19 cellular contexts compared by ENCODE assay signal in genomic region chr7:144256112-144256511, GRCh38. TPM values are rescaled to one million over a fixed set of nuclear protein-coding genes. Genes with fewer than 3 reads are reported as not detected.
A peak's percentile ranks its signal among the peaks of the same experiment; 100 is the strongest.
DNase-seq lines count a peak whose midpoint lies in the region; ATAC-seq and TF ChIP-seq lines count a peak whose summit lies in the region.
"Had no signal": no experiment of that assay in that cellular context is flagged by ENCODE, and none has a peak within 500 bp of the region (broad histone marks: within the 10 kb centered on the region; RNA-seq: fewer than 3 reads in every experiment).

No MANE protein-coding gene starts in this region.

- no peaks in the 10 kb centered on the region for H3K9me3 Mint-ChIP-seq in neural progenitor cell
- H3K9me3 Mint-ChIP-seq: CD4-positive, CD25-positive, alpha-beta regulatory T cell; effector memory CD8-positive, alpha-beta T cell; naive thymus-derived CD4-positive, alpha-beta T cell had no signal

- no peak for TF ChIP-seq EP300 in tibial nerve (IDR thresholded peaks at IDR 0.05)

- no peaks in the 10 kb centered on the region for H3K9me2 ChIP-seq in PC-9 (ENCODE audit: insufficient read depth)

- no peak overlapping the region for H3K4me3 Mint-ChIP-seq in neural progenitor cell
- H3K4me3 Mint-ChIP-seq: CD4-positive, CD25-positive, alpha-beta regulatory T cell; effector memory CD8-positive, alpha-beta T cell; naive thymus-derived CD4-positive, alpha-beta T cell had no signal

- H3F3A ChIP-seq in PC-9 (ENCODE audit: insufficient read depth, low read depth) = no peaks in the 10 kb centered on the region
- H3F3A ChIP-seq in neural progenitor cell (ENCODE audit: low read depth) = no peaks in the 10 kb centered on the region

- H3K79me2 ChIP-seq in PC-9 (ENCODE audit: low read depth) = no peaks in the 10 kb centered on the region
- no peaks in the 10 kb centered on the region for H3K79me2 ChIP-seq in neural progenitor cell (ENCODE audit: low read depth)

- H3K27me3 ChIP-seq in PC-9 (ENCODE audit: insufficient read depth, low read depth) = no peaks in the 10 kb centered on the region
- no peaks in the 10 kb centered on the region for H3K27me3 ChIP-seq in neural progenitor cell
- H3K27me3 ChIP-seq in tibial nerve = no peaks in the 10 kb centered on the region
- H3K27me3 ChIP-seq: brain microvascular endothelial cell, testis had no signal

- H3K9me3 ChIP-seq in PC-9 (ENCODE audit: insufficient read depth, low read depth) (no peaks in the 10 kb centered on the region), neural progenitor cell (ENCODE audit: low read depth) (no peaks in the 10 kb centered on the region), tibial nerve (no peaks in the 10 kb centered on the region)
- H3K9me3 ChIP-seq: SJCRH30, testis had no signal

- H3K27me3 Mint-ChIP-seq in neural progenitor cell (ENCODE audit: insufficient read depth, low read depth) = no peaks in the 10 kb centered on the region
- H3K27me3 Mint-ChIP-seq: CD4-positive, CD25-positive, alpha-beta regulatory T cell; effector memory CD8-positive, alpha-beta T cell; naive thymus-derived CD4-positive, alpha-beta T cell had no signal

- peak; percentile 55 for ATAC-seq in esophagus mucosa
- no peak for ATAC-seq in HG02981 (IDR thresholded peaks at IDR 0.05; ENCODE audit: unreplicated experiment)
- ATAC-seq: effector memory CD8-positive, alpha-beta T cell; left lobe of liver; naive thymus-derived CD4-positive, alpha-beta T cell had no signal

- BruUV-seq in PC-9 (replicated peaks; lab: Mats Ljungman, UMichigan) = no TSS peak

- no peak for TF ChIP-seq POLR2A in tibial nerve (IDR thresholded peaks at IDR 0.05)

- H2AFZ ChIP-seq in PC-9 (peak overlapping the region; percentile 75), neural progenitor cell (replicated peaks) (no peak overlapping the region)

- peak overlapping the region; percentile 48 for H3K4me2 ChIP-seq in PC-9
- H3K4me2 ChIP-seq in neural progenitor cell = no peak overlapping the region

- H3K9ac ChIP-seq in neural progenitor cell = no peak overlapping the region

- POLR2A ChIA-PET in PC-9 (lab: Charles Lee; ENCODE audit: unreplicated experiment) = no interaction called here

- peak; percentile 9 for DNase-seq in H4 (ENCODE audit: low spot score)
- DNase-seq in PC-9 = peak; percentile 25 to 50
- peak; percentile 1 for DNase-seq in neural progenitor cell (ENCODE audit: low spot score)
- DNase-seq in LoVo (ENCODE audit: low spot score) = no peak
- DNase-seq in tibial nerve (ENCODE audit: low spot score in 2 of 2) = no peak
- DNase-seq: activated CD8-positive, alpha-beta memory T cell treated with anti-CD3 and anti-CD28 coated beads for 24 hours; activated naive CD4-positive, alpha-beta T cell treated with Interleukin-2 at 50 U/mL for 16 hours; brain microvascular endothelial cell; CD4-positive, CD25-positive, alpha-beta regulatory T cell; effector memory CD8-positive, alpha-beta T cell; glutamatergic neuron; MV-4-11; naive thymus-derived CD4-positive, alpha-beta T cell; testis had no signal

- WGBS in tibial nerve, 2 donors = 80 to 83% methylated on average over 3 of the region's 3 CpGs

- H3K36me3 Mint-ChIP-seq in neural progenitor cell = no peaks in the 10 kb centered on the region
- H3K36me3 Mint-ChIP-seq: CD4-positive, CD25-positive, alpha-beta regulatory T cell had no signal

- H3K4me1 ChIP-seq in PC-9 (replicated peaks; ENCODE audit: insufficient read depth) (peaks cover 10% of the 10 kb centered on the region), neural progenitor cell (no peaks in the 10 kb centered on the region), tibial nerve (no peaks in the 10 kb centered on the region)
- H3K4me1 ChIP-seq: SJCRH30, testis had no signal

- CTCF ChIA-PET in PC-9 (lab: Charles Lee) = interaction anchor here (0.7 kb wide), 1 partner anchor 181 kb away, joined by 3 read pairs; no protein-coding TSS in a partner anchor

- H3K4me1 Mint-ChIP-seq in neural progenitor cell = no peaks in the 10 kb centered on the region
- H3K4me1 Mint-ChIP-seq: naive thymus-derived CD4-positive, alpha-beta T cell had no signal

- intact Hi-C loops in PC-9 (cut with micrococcal nuclease; ENCODE audit: unreplicated experiment) = no loop called here

- H3K36me3 ChIP-seq in PC-9 (ENCODE audit: low read depth) (no peaks in the 10 kb centered on the region), neural progenitor cell (no peaks in the 10 kb centered on the region), tibial nerve (no peaks in the 10 kb centered on the region)
- H3K36me3 ChIP-seq: brain microvascular endothelial cell, SJCRH30 had no signal

- no peaks in the 10 kb centered on the region for H4K20me1 ChIP-seq in PC-9 (ENCODE audit: insufficient read depth)
- no peaks in the 10 kb centered on the region for H4K20me1 ChIP-seq in neural progenitor cell (ENCODE audit: low read depth)

- H3K27ac ChIP-seq in PC-9 = peak overlapping the region; percentile 60
- H3K27ac ChIP-seq in neural progenitor cell = no peak overlapping the region
- no peak overlapping the region for H3K27ac ChIP-seq in tibial nerve
- H3K27ac ChIP-seq: brain microvascular endothelial cell, SJCRH30, testis had no signal

- TF ChIP-seq CTCF in PC-9 (conservative IDR thresholded peaks at IDR 0.05) (no peak), neural progenitor cell (IDR thresholded peaks at IDR 0.05) (no peak), tibial nerve (IDR thresholded peaks at IDR 0.05) (no peak)

- no peak overlapping the region for H3K27ac Mint-ChIP-seq in neural progenitor cell
- H3K27ac Mint-ChIP-seq: effector memory CD8-positive, alpha-beta T cell; naive thymus-derived CD4-positive, alpha-beta T cell had no signal

- H3K4me3 ChIP-seq in PC-9 = no peak overlapping the region
- no peak overlapping the region for H3K4me3 ChIP-seq in neural progenitor cell
- no peak overlapping the region for H3K4me3 ChIP-seq in tibial nerve
- H3K4me3 ChIP-seq: SJCRH30, testis had no signal

RNA-seq across cellular contexts. Expression of gene OR2A7, which starts 8.5 kb away (rescaled TPM):
- not detected in 2 replicates for total RNA-seq in H4 (2014; rRNA removed; shearing (Covaris generic))
- total RNA-seq in PC-9 (2021) (6.0 and 7.6 TPM in 2 replicates), esophagus mucosa (5.7 TPM), neural progenitor cell (ENCODE audit: low replicate concordance) (0.15 and 0.74 TPM in 2 replicates), tibial nerve (1 to 10 TPM; 1.1 to 3.8 (median 2.2) TPM)
- total RNA-seq: SJCRH30 had no signal

RNA-seq across cellular contexts. Expression of gene CTAGE8, which starts 13.0 kb away (rescaled TPM):
- 0.16 and 0.17 TPM in 2 replicates for total RNA-seq in H4 (2014; rRNA removed; shearing (Covaris generic))
- total RNA-seq in PC-9 (2021) (7.2 and 9.9 TPM in 2 replicates), esophagus mucosa (1.8 TPM), neural progenitor cell (ENCODE audit: low replicate concordance) (0.50 and 1.8 TPM in 2 replicates), tibial nerve (1 to 10 TPM in 2 of 4 donors, under 1 TPM in 1, not detected in 1; 0.60 to 1.8 (median 1.5) TPM)
- total RNA-seq: CD4-positive, CD25-positive, alpha-beta regulatory T cell; SJCRH30 had no signal

RNA-seq across cellular contexts. Expression of gene OR2A42, which starts 16.7 kb away (rescaled TPM):
- not detected in 2 replicates for total RNA-seq in H4 (2014; rRNA removed; shearing (Covaris generic))
- total RNA-seq in PC-9 (2021) (not detected in 2 replicates), esophagus mucosa (not detected), neural progenitor cell (ENCODE audit: low replicate concordance) (0.15 TPM in 1 of 2 replicates, not detected in the other), tibial nerve (not detected)
- total RNA-seq: left lobe of liver, SJCRH30, testis had no signal

RNA-seq across cellular contexts. Expression of gene OR2A1, which starts 56.1 kb away (rescaled TPM):
- total RNA-seq in H4 (2014; rRNA removed; shearing (Covaris generic)) = not detected in 2 replicates
- total RNA-seq in PC-9 (2021) = not detected in 2 replicates
- total RNA-seq in esophagus mucosa = not detected
- total RNA-seq in neural progenitor cell (ENCODE audit: low replicate concordance) = not detected in 2 replicates
- total RNA-seq in tibial nerve = under 1 TPM in 2 of 4 donors, not detected in 2; 0.60 to 0.84 TPM
- total RNA-seq: CD4-positive, CD25-positive, alpha-beta regulatory T cell; left lobe of liver; pulmonary artery endothelial cell; SJCRH30 had no signal

Comparison
In these comparisons a context has a peak if more than half of its experiments do, and no peak if none do; other contexts are left out.
1. DNase-seq: peak in H4 (single experiment), PC-9 (2 of 2) and neural progenitor cell (single experiment); none in LoVo (single experiment) and tibial nerve (0 of 2).